Comparison of ENCODE assay signal across 8 cellular contexts in the genomic region with DNA sequence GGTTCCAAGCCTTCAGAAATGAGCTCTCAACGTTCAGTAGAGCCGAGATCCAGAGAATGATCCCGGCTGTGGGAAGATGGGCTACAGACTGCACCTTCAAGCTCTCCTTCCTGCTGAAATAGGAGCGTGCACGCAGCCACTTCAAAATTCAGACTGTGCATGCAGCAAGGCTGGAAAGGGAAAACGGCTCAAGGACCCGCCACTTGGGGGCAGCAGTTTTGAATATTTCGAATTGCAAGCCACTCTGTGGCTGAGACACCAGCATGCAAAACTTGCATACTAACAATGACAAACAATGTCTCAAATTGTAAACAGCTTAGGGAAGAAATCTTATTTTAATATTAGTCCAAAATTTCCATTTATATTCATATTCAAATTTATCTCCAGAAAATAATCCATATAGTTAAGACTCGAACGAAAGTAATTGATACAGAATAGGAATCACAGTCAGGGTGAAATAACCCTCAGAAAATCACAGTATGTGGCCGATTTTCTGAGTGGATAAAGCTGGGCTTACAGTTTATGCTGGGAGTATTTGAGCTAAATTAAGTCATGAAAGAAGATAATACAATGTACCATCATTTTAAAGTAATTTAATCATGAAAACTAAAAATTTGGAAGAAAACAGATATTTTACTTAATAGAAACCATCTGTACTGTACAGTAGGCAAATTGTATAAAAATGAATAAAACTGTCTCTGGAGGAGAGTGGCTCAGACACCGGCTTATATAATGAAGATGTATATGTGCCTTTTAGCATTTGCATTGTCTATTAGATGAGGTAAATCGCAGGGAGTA.
DNase-seq lines count a peak whose midpoint lies in the region; ATAC-seq, FAIRE-seq and TF ChIP-seq lines count a peak whose summit lies in the region.

No MANE protein-coding gene starts in this region.

- no peak for FAIRE-seq in D721Med (lab: Jason Lieb, UNC)

- DNase-seq in D721Med (ENCODE audit: insufficient read length, low spot score) (no peak), NCI-H345 (lab: John Stamatoyannopoulos, UW) (peak; percentile 65), fibroblast of gingiva (ENCODE audit: low read depth) (peak; percentile 36), non-pigmented ciliary epithelial cell (ENCODE audit: low read depth) (peak; percentile 14), ureter (ENCODE audit: low spot score) (peak; percentile 73)
- peak; percentile 36 for DNase-seq in activated CD8-positive, alpha-beta memory T cell treated with anti-CD3 and anti-CD28 coated beads, Interleukin-2, amount 50 U/mL, for 4 hours

- peak; percentile 55 for ATAC-seq in GM21526 (IDR thresholded peaks at IDR 0.05; ENCODE audit: low FRiP score, unreplicated experiment)
- no peak for ATAC-seq in esophagus mucosa

- peak; percentile 70 for TF ChIP-seq CTCF in D721Med (IDR thresholded peaks at IDR 0.05; ENCODE audit: insufficient read depth, missing control alignments)
